ENCODE assay signal across 8 cellular contexts in the genomic region with DNA sequence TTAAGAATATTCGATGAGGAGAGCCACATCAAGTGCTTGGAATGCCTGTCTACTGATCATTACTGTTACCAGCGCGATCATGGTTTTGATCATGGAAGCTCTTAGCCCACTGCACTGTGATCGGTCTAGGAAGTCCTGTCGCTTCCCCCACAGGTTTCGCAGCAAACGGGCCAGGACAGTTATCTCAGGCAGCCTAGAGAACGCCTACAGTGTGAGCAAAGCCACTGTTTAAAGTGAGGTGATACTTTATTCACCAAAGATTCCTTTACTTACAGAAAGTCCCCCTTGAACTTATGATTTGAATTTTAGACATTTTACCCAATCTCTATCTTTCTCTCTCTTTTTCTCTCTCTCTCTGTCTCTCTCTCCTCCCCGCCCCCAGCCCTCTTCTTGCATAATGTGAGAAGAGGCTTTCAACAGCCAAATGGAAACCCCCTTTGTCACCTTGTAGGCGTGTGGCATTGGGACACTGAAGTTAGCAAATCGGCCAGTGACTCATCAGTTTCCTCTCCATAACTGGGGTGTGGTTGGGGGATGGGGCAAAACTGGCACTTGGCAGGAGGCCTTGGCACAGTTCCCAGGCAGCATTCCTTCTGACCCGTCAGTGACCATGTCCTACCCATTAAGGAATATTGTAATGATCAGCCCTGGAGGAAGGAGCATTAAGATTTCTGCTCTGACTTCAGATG.
DNase-seq lines count a peak whose midpoint lies in the region; ATAC-seq and TF ChIP-seq lines count a peak whose summit lies in the region.

No MANE protein-coding gene starts in this region.

- no peaks in the 10 kb centered on the region for H3K36me3 Mint-ChIP-seq in GM23338 (ENCODE audit: low read depth)
- H3K36me3 Mint-ChIP-seq in central memory CD8-positive, alpha-beta T cell (ENCODE audit: insufficient read depth), result peaks cover 20% of the 10 kb centered on the region

- no peaks in the 10 kb centered on the region for H3F3A ChIP-seq in GM23338 (replicated peaks; ENCODE audit: low read depth)

- H3K4me2 ChIP-seq in GM23338, result peak overlapping the region; percentile 43; the same call in 1 of the 2 replicates

- no peak overlapping the region for H3K4me3 Mint-ChIP-seq in GM23338
- H3K4me3 Mint-ChIP-seq in central memory CD8-positive, alpha-beta T cell, result peak overlapping the region; percentile 74

- no peak overlapping the region for H3K27ac ChIP-seq in GM23338 (ENCODE audit: low read depth)

- H3K4me1 ChIP-seq in GM23338 (ENCODE audit: insufficient read depth), result peaks cover 9% of the 10 kb centered on the region

- H3K27me3 ChIP-seq in GM23338 (ENCODE audit: insufficient read depth), result no peaks in the 10 kb centered on the region

- peaks cover 29% of the 10 kb centered on the region for H3K4me1 Mint-ChIP-seq in GM23338
- H3K4me1 Mint-ChIP-seq in central memory CD8-positive, alpha-beta T cell, result peaks cover 48% of the 10 kb centered on the region

- H2AFZ ChIP-seq in GM23338, result no peak overlapping the region

- WGBS in lower leg skin, 2 donors, result 56 to 59% methylated on average over 12 of the region's 12 CpGs

- DNase-seq in GM04504 (ENCODE audit: low read depth) (peak; percentile 79), GM23338 (ENCODE audit: low spot score) (no peak), LNCaP clone FGC (ENCODE audit: low read depth) (peak; percentile 23), lower leg skin (ENCODE audit: low spot score in 2 of 2) (peak; percentile 88 to 97), NCI-H2081 (lab: John Stamatoyannopoulos, UW) (no peak)
- peak; percentile 74 for DNase-seq in activated CD4-positive, CD25-positive, alpha-beta regulatory T cell treated with anti-CD3 and anti-CD28 coated beads, Interleukin-2, amount 50 U/mL, for 72 hours
- DNase-seq in central memory CD8-positive, alpha-beta T cell (ENCODE audit: low spot score in 2 of 2), result peak; percentile 35 to 73
- peak; percentile 73 for DNase-seq in stimulated activated CD8-positive, alpha-beta memory T cell treated with anti-CD3 and anti-CD28 coated beads, Interleukin-12 subunit alpha, Interleukin-12 subunit beta, amount 100 ng/mL, for 24 hours (ENCODE audit: extremely low read depth)

- peak overlapping the region; percentile 76 for H3K27ac Mint-ChIP-seq in GM23338
- peak overlapping the region; percentile 96 for H3K27ac Mint-ChIP-seq in central memory CD8-positive, alpha-beta T cell (ENCODE audit: low read depth)

- TF ChIP-seq CTCF in GM23338 (conservative IDR thresholded peaks at IDR 0.05; ENCODE audit: low read depth in 2 of 2) (no peak), LNCaP clone FGC (IDR thresholded peaks at IDR 0.05; ENCODE audit: control insufficient read depth, extremely low read depth, insufficient read depth) (no peak), lower leg skin (IDR thresholded peaks at IDR 0.05) (no peak)

- H3K36me3 ChIP-seq in GM23338 (ENCODE audit: insufficient read depth), result no peaks in the 10 kb centered on the region

- peaks cover 2% of the 10 kb centered on the region for H3K27me3 Mint-ChIP-seq in GM23338 (ENCODE audit: insufficient read depth, low read depth, poor library complexity)
- H3K27me3 Mint-ChIP-seq in central memory CD8-positive, alpha-beta T cell, result no peaks in the 10 kb centered on the region

- intact Hi-C loops in lower leg skin (cut with DNase I; ENCODE audit: low total_unique reads), result no loop called here

- H3K9me2 ChIP-seq in GM23338 (ENCODE audit: insufficient read depth), result no peaks in the 10 kb centered on the region

- no peaks in the 10 kb centered on the region for H3K9me3 Mint-ChIP-seq in GM23338
- no peaks in the 10 kb centered on the region for H3K9me3 Mint-ChIP-seq in central memory CD8-positive, alpha-beta T cell

- no peak for TF ChIP-seq POLR2A in lower leg skin (IDR thresholded peaks at IDR 0.05)

- H3K4me3 ChIP-seq in GM23338 (no peak overlapping the region), LNCaP clone FGC (ENCODE audit: low read depth, low read length) (no peak overlapping the region), lower leg skin (ENCODE audit: low read depth, poor library complexity, severe bottlenecking) (no peak overlapping the region)

- peak; percentile 17; the same call in 2 of the 3 replicates for ATAC-seq in GM23338
- peak; percentile 90 for ATAC-seq in central memory CD8-positive, alpha-beta T cell (replicated peaks; ENCODE audit: extremely low read depth, poor library complexity, severe bottlenecking)

- H3K79me2 ChIP-seq in GM23338 (replicated peaks; ENCODE audit: insufficient read depth), result no peaks in the 10 kb centered on the region

- H4K20me1 ChIP-seq in GM23338 (replicated peaks; ENCODE audit: insufficient read depth), result peaks cover 4% of the 10 kb centered on the region; the same call in 1 of the 2 replicates

TF ChIP-seq in GM23338, 12 proteins besides CTCF, POLR2A, EP300 and RAD21:
- TF ChIP-seq JUNB (IDR thresholded peaks at IDR 0.05; ENCODE audit: unreplicated experiment) (no peak), STAT1 (IDR thresholded peaks at IDR 0.05; ENCODE audit: unreplicated experiment) (no peak), EZH2phosphoT487 (IDR thresholded peaks at IDR 0.05; ENCODE audit: unreplicated experiment) (no peak), EZH2 (IDR thresholded peaks at IDR 0.05; ENCODE audit: low read depth, unreplicated experiment) (no peak)

Comparison
In these comparisons a context has a peak if more than half of its experiments do, and no peak if none do; other contexts are left out.
1. DNase-seq: peak in GM04504 (single experiment), LNCaP clone FGC (single experiment), activated CD4-positive, CD25-positive, alpha-beta regulatory T cell treated with anti-CD3 and anti-CD28 coated beads, Interleukin-2, amount 50 U/mL, for 72 hours (single experiment), central memory CD8-positive, alpha-beta T cell (2 of 2), lower leg skin (2 of 2) and stimulated activated CD8-positive, alpha-beta memory T cell treated with anti-CD3 and anti-CD28 coated beads, Interleukin-12 subunit alpha, Interleukin-12 subunit beta, amount 100 ng/mL, for 24 hours (single experiment); none in GM23338 (single experiment) and NCI-H2081 (0 of 2).